ENCODE assay signal across 8 cellular contexts in the genomic region with DNA sequence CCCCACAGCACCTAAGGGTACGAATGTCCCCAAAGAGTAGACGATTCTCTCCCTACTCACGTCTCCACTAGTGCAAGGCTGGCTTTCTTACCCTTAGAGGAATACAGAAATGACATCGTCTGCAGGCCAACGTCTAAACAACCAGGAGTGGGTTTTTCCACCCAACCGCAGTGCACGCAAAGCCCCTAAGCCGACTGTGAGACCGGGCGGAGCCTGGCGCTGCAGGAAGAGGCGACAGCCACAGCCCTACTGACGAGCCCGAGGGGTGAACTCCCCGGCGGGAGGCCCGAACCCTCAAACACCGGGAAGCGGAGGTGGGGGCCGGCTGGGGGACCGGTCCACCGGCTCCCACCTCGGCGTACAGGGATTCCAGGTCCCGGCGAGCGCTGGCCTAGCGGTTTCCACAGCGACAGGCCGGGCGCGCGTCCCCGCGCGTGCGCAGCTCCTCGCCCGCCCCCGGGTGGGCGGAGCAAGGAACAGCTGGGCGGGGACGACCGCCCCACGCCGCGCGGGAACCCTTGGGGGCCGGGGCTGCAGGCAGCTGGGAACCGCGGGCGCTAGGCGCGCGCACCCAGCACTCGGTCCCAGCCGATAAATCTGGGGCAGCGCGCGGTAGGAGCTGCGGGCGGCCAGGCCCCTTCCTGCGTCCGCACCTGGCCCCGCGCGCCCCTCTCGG.
DNase-seq lines count a peak whose midpoint lies in the region; ATAC-seq and TF ChIP-seq lines count a peak whose summit lies in the region.

A gene with protein sequence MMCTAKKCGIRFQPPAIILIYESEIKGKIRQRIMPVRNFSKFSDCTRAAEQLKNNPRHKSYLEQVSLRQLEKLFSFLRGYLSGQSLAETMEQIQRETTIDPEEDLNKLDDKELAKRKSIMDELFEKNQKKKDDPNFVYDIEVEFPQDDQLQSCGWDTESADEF (minus strand): TSS at position 413 of the 676 bp plus-strand sequence. CDS start 3,593 bp downstream, outside the sequence.
PIGX (plus strand) TSS at position 540 of the 676 bp plus-strand sequence.

- TF ChIP-seq CTCF in AG09319 (IDR thresholded peaks at IDR 0.05; ENCODE audit: low read depth, low read length): no peak

- peak; percentile 69 for ATAC-seq in GM19023 (IDR thresholded peaks at IDR 0.05; ENCODE audit: unreplicated experiment)
- peak; percentile 72 for ATAC-seq in HG03175 (IDR thresholded peaks at IDR 0.05; ENCODE audit: unreplicated experiment)
- peak; percentile 85 to 88 for ATAC-seq in activated CD4-positive, CD25-positive, alpha-beta regulatory T cell treated with anti-CD3 and anti-CD28 coated beads, Interleukin-2, amount 50 U/mL, for 24 hours

- DNase-seq in AG09319 (ENCODE audit: extremely low read depth, low read depth) (peak; percentile 62), NCI-H226 (peak; percentile 75), cerebellar cortex (ENCODE audit: low spot score) (peak; percentile 82), kidney glomerular epithelial cell (lab: John Stamatoyannopoulos, UW) (peak; percentile 81)
- DNase-seq in stimulated activated CD4-positive, alpha-beta T cell treated with anti-CD3 and anti-CD28 coated beads, Interleukin-15, amount 100 ng/mL, for 48 hours (ENCODE audit: low read depth in 2 of 2): peak; percentile 77 to 78

Comparison
In these comparisons a context has a peak if more than half of its experiments do, and no peak if none do; other contexts are left out.
1. Peak in every context shown above with its lines: DNase-seq and ATAC-seq.